ENCODE assay signal across 10 cellular contexts in genomic region chr2:10449481-10449831, GRCh38. TPM values are rescaled to one million over a fixed set of nuclear protein-coding genes. Genes with fewer than 3 reads are reported as not detected.
DNase-seq lines count a peak whose midpoint lies in the region; ATAC-seq and TF ChIP-seq lines count a peak whose summit lies in the region.
"Had no signal": no experiment of that assay in that cellular context is flagged by ENCODE, and none has a peak within 500 bp of the region (broad histone marks: within the 10 kb centered on the region; RNA-seq: fewer than 3 reads in every experiment).

No MANE protein-coding gene starts in this region.

- no peaks in the 10 kb centered on the region for H3K27me3 Mint-ChIP-seq in central memory CD8-positive, alpha-beta T cell
- no peaks in the 10 kb centered on the region for H3K27me3 Mint-ChIP-seq in naive thymus-derived CD8-positive, alpha-beta T cell

- ATAC-seq in central memory CD8-positive, alpha-beta T cell (replicated peaks; ENCODE audit: extremely low read depth, poor library complexity, severe bottlenecking) = no peak
- no peak for ATAC-seq in naive thymus-derived CD8-positive, alpha-beta T cell
- ATAC-seq in HG03045 (IDR thresholded peaks at IDR 0.05; ENCODE audit: unreplicated experiment) (no peak), HG03135 (IDR thresholded peaks at IDR 0.05; ENCODE audit: unreplicated experiment) (no peak)

- TF ChIP-seq CTCF in AG09309 (IDR thresholded peaks at IDR 0.05; ENCODE audit: control insufficient read depth, insufficient read depth, low read depth, low read length, missing control alignments) = no peak

- no peaks in the 10 kb centered on the region for H3K9me3 Mint-ChIP-seq in central memory CD8-positive, alpha-beta T cell
- H3K9me3 Mint-ChIP-seq in naive thymus-derived CD8-positive, alpha-beta T cell = no peaks in the 10 kb centered on the region

- peak overlapping the region; percentile 47; the same call in 1 of the 2 replicates for H3K4me3 ChIP-seq in AG09309 (ENCODE audit: control insufficient read depth, low read depth, low read length)
- H3K4me3 ChIP-seq in HUES64 (ENCODE audit: low read length) = peak overlapping the region; percentile 82
- H3K4me3 ChIP-seq in HAP-1 = no peak overlapping the region

- H3K4me3 Mint-ChIP-seq in central memory CD8-positive, alpha-beta T cell = peak overlapping the region; percentile 70
- peak overlapping the region; percentile 70 to 87 (median 81) for H3K4me3 Mint-ChIP-seq in naive thymus-derived CD8-positive, alpha-beta T cell

- WGBS in HUES64 = 48% methylated on average over 5 of the region's 5 CpGs

- in situ Hi-C loops in HAP-1 (cut with MboI; ENCODE audit: low sequenced_read_pairs) = loop anchor here (10.0 kb wide), 1 partner anchor 215 kb away; no protein-coding TSS in a partner anchor

- H3K36me3 Mint-ChIP-seq in central memory CD8-positive, alpha-beta T cell (ENCODE audit: insufficient read depth) = peaks cover 23% of the 10 kb centered on the region
- H3K36me3 Mint-ChIP-seq in naive thymus-derived CD8-positive, alpha-beta T cell = peaks cover 0 to 8% (median 5%) of the 10 kb centered on the region in 3 donors

- H3K4me1 Mint-ChIP-seq in central memory CD8-positive, alpha-beta T cell = peaks cover 25% of the 10 kb centered on the region
- H3K4me1 Mint-ChIP-seq in naive thymus-derived CD8-positive, alpha-beta T cell = peaks cover 18 to 45% (median 35%) of the 10 kb centered on the region in 4 donors

- no peak overlapping the region for H3K9ac ChIP-seq in HUES64 (ENCODE audit: low read depth, low read length)

- peaks cover 8% of the 10 kb centered on the region; the same call in 1 of the 2 replicates for H3K4me1 ChIP-seq in HUES64 (ENCODE audit: insufficient read depth, low read length)
- peaks cover 16% of the 10 kb centered on the region for H3K4me1 ChIP-seq in HAP-1

- H3K27ac Mint-ChIP-seq in central memory CD8-positive, alpha-beta T cell (ENCODE audit: low read depth) = peak overlapping the region; percentile 67
- peak overlapping the region; percentile 82 to 95 (median 89) for H3K27ac Mint-ChIP-seq in naive thymus-derived CD8-positive, alpha-beta T cell

- H3K27me3 ChIP-seq in HUES64 (ENCODE audit: insufficient read depth, low read length) (peaks cover 21% of the 10 kb centered on the region), HAP-1 (ENCODE audit: low read depth) (no peaks in the 10 kb centered on the region)
- H3K27me3 ChIP-seq: thyroid gland had no signal

- H3K27ac ChIP-seq in HUES64 (ENCODE audit: low read depth, low read length) = no peak overlapping the region

- DNase-seq in AG09309 (ENCODE audit: low read depth) = no peak
- DNase-seq in central memory CD8-positive, alpha-beta T cell (ENCODE audit: low spot score in 2 of 2) = no peak
- no peak for DNase-seq in naive thymus-derived CD8-positive, alpha-beta T cell
- DNase-seq in stimulated activated CD4-positive, alpha-beta T cell treated with anti-CD3 and anti-CD28 coated beads, Interleukin-4, amount 100 ng/mL, for 1 hour = no peak
- no peak for DNase-seq in HAP-1 (ENCODE audit: low spot score in 2 of 2)
- DNase-seq: NCI-H774 had no signal

- H3K9me3 ChIP-seq in HUES64 (ENCODE audit: insufficient read depth, low read depth, low read length) (no peaks in the 10 kb centered on the region), HAP-1 (no peaks in the 10 kb centered on the region)
- H3K9me3 ChIP-seq: thyroid gland had no signal

- POLR2A ChIA-PET in naive thymus-derived CD8-positive, alpha-beta T cell (lab: Charles Lee) = interaction anchor here (0.6 to 4.1 kb wide), 5 partner anchors 9 to 1442 kb away, joined by 3 to 26 read pairs (median 4); no protein-coding TSS in a partner anchor

- peaks cover 9% of the 10 kb centered on the region for H3K36me3 ChIP-seq in HUES64 (ENCODE audit: insufficient read depth, low read length)
- H3K36me3 ChIP-seq in HAP-1 (replicated peaks) = peaks cover 14% of the 10 kb centered on the region

RNA-seq across cellular contexts. Expression of gene ODC1, which starts 1.3 kb away (rescaled TPM):
- 135 TPM for polyA plus RNA-seq in HUES64 (2013, experiment 1 of 2)
- polyA plus RNA-seq in HUES64 (2013, experiment 2 of 2) = 133 TPM
- 10 to 100 TPM; 49.2 to 57.1 TPM for total RNA-seq in naive thymus-derived CD8-positive, alpha-beta T cell
- polyA plus RNA-seq in naive thymus-derived CD8-positive, alpha-beta T cell = 10 to 100 TPM; 44.5 to 70.7 (median 60.9) TPM
